Comparison of ENCODE assay signal across 31 cellular contexts in genomic region chr7:1651897-1652296, GRCh38. TPM values are rescaled to one million over a fixed set of nuclear protein-coding genes. Genes with fewer than 3 reads are reported as not detected.
"Had no signal": no experiment of that assay in that cellular context is flagged by ENCODE, and none has a peak within 500 bp of the region (broad histone marks: within the 10 kb centered on the region; RNA-seq: fewer than 3 reads in every experiment).

No MANE protein-coding gene starts in this region.

- H3K4me3 ChIP-seq: body of pancreas, esophagus squamous epithelium had no signal

- H3K9me3 ChIP-seq: body of pancreas, esophagus squamous epithelium had no signal

- H3K27ac ChIP-seq: body of pancreas, epithelial cell of prostate, esophagus squamous epithelium, WERI-Rb-1 had no signal

- H3K36me3 ChIP-seq: esophagus squamous epithelium, WERI-Rb-1 had no signal

- ATAC-seq: activated CD4-positive, CD25-positive, alpha-beta regulatory T cell treated with anti-CD3 and anti-CD28 coated beads, Interleukin-2, amount 50 U/mL, for 24 hours; activated CD8-positive, alpha-beta T cell treated with anti-CD3 and anti-CD28 coated beads for 36 hours; activated T-cell treated with anti-CD3 and anti-CD28 coated beads, Interleukin-2, amount 50 U/mL, for 4 hours; activated T-helper 17 cell treated with anti-CD3 and anti-CD28 coated beads, Interleukin-2, amount 50 U/mL, for 72 hours; body of pancreas; effector memory CD8-positive, alpha-beta T cell; T-helper 17 cell had no signal

- FAIRE-seq: colon, endometrium, endothelial cell of umbilical vein, frontal cortex had no signal

- DNase-seq: activated B cell treated with CpG ODN at 0.5 μM for 24 hours; activated CD4-positive, alpha-beta T cell treated with anti-CD3 and anti-CD28 coated beads for 48 hours; activated CD4-positive, alpha-beta T cell treated with anti-CD3 and anti-CD28 coated beads, Interleukin-2, amount 50 U/mL, for 1 hour; activated CD4-positive, alpha-beta T cell treated with anti-CD3 and anti-CD28 coated beads, Interleukin-2, amount 50 U/mL, for 48 hours; activated CD8-positive, alpha-beta memory T cell treated with anti-CD3 and anti-CD28 coated beads for 24 hours; activated CD8-positive, alpha-beta T cell treated with anti-CD3 and anti-CD28 coated beads for 36 hours; activated effector memory CD4-positive, alpha-beta T cell treated with Interleukin-2 at 50 U/mL for 16 hours; activated gamma-delta T cell treated with Interleukin-2 at 50 U/mL for 16 hours; activated naive CD4-positive, alpha-beta T cell treated with anti-CD3 and anti-CD28 coated beads, Interleukin-2, amount 50 U/mL, for 16 hours; activated naive CD4-positive, alpha-beta T cell treated with Interleukin-2 at 50 U/mL for 16 hours; activated T-cell treated with anti-CD3 and anti-CD28 coated beads, Interleukin-2, amount 50 U/mL, for 4 hours; amniotic stem cell; anterior cingulate cortex; body of pancreas; caudate nucleus; cortex of kidney; dermis blood vessel endothelial cell; effector CD4-positive, alpha-beta T cell; effector memory CD8-positive, alpha-beta T cell; esophagus squamous epithelium; head of caudate nucleus; T-helper 17 cell; T1000; WERI-Rb-1 had no signal

RNA-seq across cellular contexts. Expression of gene ELFN1, which starts 18.2 kb away (rescaled TPM):
- total RNA-seq: activated B cell treated with CpG ODN at 0.5 μM for 24 hours, T-helper 17 cell had no signal
